Comparison of ENCODE assay signal across 22 cellular contexts in genomic region chr15:79777916-79778315, GRCh38.
"Had no signal": no experiment of that assay in that cellular context is flagged by ENCODE, and none has a peak within 500 bp of the region (broad histone marks: within the 10 kb centered on the region; RNA-seq: fewer than 3 reads in every experiment).

No MANE protein-coding gene starts in this region.

- H3K4me1 ChIP-seq: colonic mucosa, esophagus squamous epithelium, gastrocnemius medialis, heart right ventricle, left lung, lower lobe of right lung had no signal

- H3K27me3 ChIP-seq: colonic mucosa, gastrocnemius medialis, heart right ventricle had no signal

- H3K4me3 ChIP-seq: colonic mucosa, esophagus squamous epithelium, gastrocnemius medialis, heart right ventricle, left lung, lower lobe of right lung had no signal

- ATAC-seq: effector memory CD8-positive, alpha-beta T cell; esophagus mucosa; gastrocnemius medialis; heart right ventricle; left cardiac atrium; left lung; left ventricle myocardium superior; lower lobe of right lung; naive thymus-derived CD4-positive, alpha-beta T cell had no signal

- H3K27ac ChIP-seq: colonic mucosa, epithelial cell of prostate, esophagus squamous epithelium, gastrocnemius medialis, heart right ventricle, left lung, lower lobe of right lung had no signal

- DNase-seq: colonic mucosa; cortex of kidney; effector CD8-positive, alpha-beta T cell; effector memory CD8-positive, alpha-beta T cell; endodermal cell; erythroblast; esophagus squamous epithelium; foreskin fibroblast; foreskin melanocyte; gastrocnemius medialis; glutamatergic neuron; head of caudate nucleus; heart right ventricle; hippocampal formation; left cardiac atrium; left lung; left ventricle myocardium superior; lower lobe of right lung; midbrain; naive thymus-derived CD4-positive, alpha-beta T cell had no signal

- H3K9me3 ChIP-seq: colonic mucosa had no signal

- H3K36me3 ChIP-seq: colonic mucosa, esophagus squamous epithelium, gastrocnemius medialis, heart right ventricle, left lung, lower lobe of right lung had no signal
